ENCODE assay signal across 6 cellular contexts in genomic region chr5:86885011-86885410, GRCh38.
"Had no signal": no experiment of that assay in that cellular context is flagged by ENCODE, and none has a peak within 500 bp of the region (broad histone marks: within the 10 kb centered on the region; RNA-seq: fewer than 3 reads in every experiment).

No MANE protein-coding gene starts in this region.

- DNase-seq: IMR-90, KBM-7 had no signal

- H3K27ac ChIP-seq: HL-60 had no signal

- H3K9me3 Mint-ChIP-seq: IgD-negative memory B cell had no signal

- H3K4me1 Mint-ChIP-seq: IgD-negative memory B cell had no signal

- ATAC-seq: HepG2, K562 had no signal

- H3K4me3 ChIP-seq: K562 had no signal

- H3K27ac Mint-ChIP-seq: IgD-negative memory B cell had no signal

- H3K4me3 Mint-ChIP-seq: IgD-negative memory B cell had no signal

- H3K36me3 Mint-ChIP-seq: IgD-negative memory B cell had no signal
